In genomic region chr19:39492225-39492624, GRCh38 we compare ENCODE assay signal across 41 cellular contexts. TPM values are rescaled to one million over a fixed set of nuclear protein-coding genes. Genes with fewer than 3 reads are reported as not detected.
"Had no signal": no experiment of that assay in that cellular context is flagged by ENCODE, and none has a peak within 500 bp of the region (broad histone marks: within the 10 kb centered on the region; RNA-seq: fewer than 3 reads in every experiment).

No MANE protein-coding gene starts in this region.

- H3K27ac Mint-ChIP-seq: activated CD4-positive, alpha-beta memory T cell treated with anti-CD3 and anti-CD28 coated beads, Interleukin-2, amount 10 ng/mL, durations not matched to agents 7 days and 5 days; activated CD8-positive, alpha-beta memory T cell treated with anti-CD3 and anti-CD28 coated beads, Interleukin-2, amount 10 ng/mL, durations not matched to agents 7 days and 5 days; activated naive CD8-positive, alpha-beta T cell treated with anti-CD3 and anti-CD28 coated beads, Interleukin-2, amount 10 ng/mL, durations not matched to agents 7 days and 5 days; activated T-cell treated with anti-CD3 and anti-CD28 coated beads, Interleukin-2, amount 50 U/mL, for 72 hours; activated T-helper 17 cell treated with anti-CD3 and anti-CD28 coated beads, Interleukin-2, amount 50 U/mL, for 72 hours; T-cell; T-helper 17 cell had no signal

- H3K27ac ChIP-seq: ascending aorta, cardiac muscle cell, VCaP had no signal

- FAIRE-seq: RCC 7860 had no signal

- H3K4me1 ChIP-seq: ascending aorta had no signal

- H3K9me3 Mint-ChIP-seq: activated CD4-positive, alpha-beta memory T cell treated with anti-CD3 and anti-CD28 coated beads, Interleukin-2, amount 10 ng/mL, durations not matched to agents 7 days and 5 days; activated naive CD4-positive, alpha-beta T cell treated with anti-CD3 and anti-CD28 coated beads, Interleukin-2, amount 50 U/mL, for 24 hours; activated naive CD8-positive, alpha-beta T cell treated with anti-CD3 and anti-CD28 coated beads, Interleukin-2, amount 10 ng/mL, durations not matched to agents 7 days and 5 days; activated T-cell treated with anti-CD3 and anti-CD28 coated beads, Interleukin-2, amount 50 U/mL, for 72 hours; activated T-helper 17 cell treated with anti-CD3 and anti-CD28 coated beads, Interleukin-2, amount 50 U/mL, for 72 hours; central memory CD8-positive, alpha-beta T cell; T-cell had no signal

- H3K27me3 ChIP-seq: ascending aorta, cardiac muscle cell had no signal

- H3K4me3 Mint-ChIP-seq: activated CD4-positive, alpha-beta memory T cell treated with anti-CD3 and anti-CD28 coated beads, Interleukin-2, amount 10 ng/mL, durations not matched to agents 7 days and 5 days; activated CD8-positive, alpha-beta memory T cell treated with anti-CD3 and anti-CD28 coated beads, Interleukin-2, amount 10 ng/mL, durations not matched to agents 7 days and 5 days; activated naive CD4-positive, alpha-beta T cell treated with anti-CD3 and anti-CD28 coated beads, Interleukin-2, amount 50 U/mL, for 24 hours; activated naive CD8-positive, alpha-beta T cell treated with anti-CD3 and anti-CD28 coated beads, Interleukin-2, amount 10 ng/mL, durations not matched to agents 7 days and 5 days; activated T-cell treated with anti-CD3 and anti-CD28 coated beads, Interleukin-2, amount 50 U/mL, for 72 hours; activated T-helper 17 cell treated with anti-CD3 and anti-CD28 coated beads, Interleukin-2, amount 50 U/mL, for 72 hours; central memory CD8-positive, alpha-beta T cell; T-cell; T-helper 17 cell had no signal

- H3K4me1 Mint-ChIP-seq: activated CD4-positive, alpha-beta memory T cell treated with anti-CD3 and anti-CD28 coated beads, Interleukin-2, amount 10 ng/mL, durations not matched to agents 7 days and 5 days; activated CD8-positive, alpha-beta memory T cell treated with anti-CD3 and anti-CD28 coated beads, Interleukin-2, amount 10 ng/mL, durations not matched to agents 7 days and 5 days; activated naive CD4-positive, alpha-beta T cell treated with anti-CD3 and anti-CD28 coated beads, Interleukin-2, amount 50 U/mL, for 24 hours; activated T-helper 17 cell treated with anti-CD3 and anti-CD28 coated beads, Interleukin-2, amount 50 U/mL, for 72 hours; central memory CD8-positive, alpha-beta T cell; T-cell had no signal

- DNase-seq: activated CD4-positive, alpha-beta memory T cell treated with anti-CD3 and anti-CD28 coated beads, Interleukin-2, amount 10 ng/mL, durations not matched to agents 7 days and 5 days; activated CD4-positive, alpha-beta T cell treated with anti-CD3 and anti-CD28 coated beads for 1 hour; activated CD4-positive, alpha-beta T cell treated with anti-CD3 and anti-CD28 coated beads for 48 hours; activated CD4-positive, CD25-positive, alpha-beta regulatory T cell; activated CD8-positive, alpha-beta memory T cell treated with anti-CD3 and anti-CD28 coated beads for 24 hours; activated CD8-positive, alpha-beta memory T cell treated with anti-CD3 and anti-CD28 coated beads, Interleukin-2, amount 10 ng/mL, durations not matched to agents 7 days and 5 days; activated gamma-delta T cell; activated naive CD4-positive, alpha-beta T cell treated with Interleukin-2 at 50 U/mL for 16 hours; activated naive CD8-positive, alpha-beta T cell treated with anti-CD3 and anti-CD28 coated beads, Interleukin-2, amount 10 ng/mL, durations not matched to agents 7 days and 5 days; activated T-cell treated with anti-CD3 and anti-CD28 coated beads, Interleukin-2, amount 50 U/mL, for 1 hour; activated T-cell treated with anti-CD3 and anti-CD28 coated beads, Interleukin-2, amount 50 U/mL, for 72 hours; amygdala; NCI-H1092 treated with DMSO at 0.1 percent for 48 hours; NCI-H1417; NCI-H146; NCI-H187; NCI-H2029 treated with DMSO at 0.1 percent for 48 hours; NCI-H2107; NCI-H2171; NCI-H510A; NCI-H526; NCI-H748 treated with DMSO at 0.1 percent for 48 hours; NK-92 treated with Interleukin-12 subunit alpha and Interleukin-12 subunit beta, amount 100 ng/mL, for 24 hours; PC-3; SIG-M5; T-cell; T-helper 17 cell; T-helper 9 cell had no signal

- H3K9me3 ChIP-seq: ascending aorta had no signal

- H3K27me3 Mint-ChIP-seq: activated naive CD4-positive, alpha-beta T cell treated with anti-CD3 and anti-CD28 coated beads, Interleukin-2, amount 50 U/mL, for 24 hours had no signal

- H3K4me3 ChIP-seq: ascending aorta, cardiac muscle cell had no signal

- ATAC-seq: activated CD8-positive, alpha-beta memory T cell treated with anti-CD3 and anti-CD28 coated beads, Interleukin-2, amount 10 ng/mL, durations not matched to agents 7 days and 5 days; activated T-cell treated with anti-CD3 and anti-CD28 coated beads, Interleukin-2, amount 50 U/mL, for 72 hours; activated T-helper 17 cell treated with anti-CD3 and anti-CD28 coated beads, Interleukin-2, amount 50 U/mL, for 72 hours; PC-3; Right ventricle myocardium inferior; SK-N-SH treated with all-trans-retinoic acid at 6 μM for 48 hours; T-cell; T-helper 17 cell had no signal

RNA-seq across cellular contexts. Expression of gene DLL3, which starts 6.5 kb away (rescaled TPM):
- total RNA-seq: ascending aorta, Right ventricle myocardium inferior, T-helper 17 cell had no signal
- polyA plus RNA-seq: adipose tissue had no signal

RNA-seq across cellular contexts. Expression of gene SELENOV, which starts 22.7 kb away (rescaled TPM):
- total RNA-seq: activated CD4-positive, alpha-beta memory T cell treated with anti-CD3 and anti-CD28 coated beads, Interleukin-2, amount 10 ng/mL, durations not matched to agents 7 days and 5 days; activated CD8-positive, alpha-beta memory T cell treated with anti-CD3 and anti-CD28 coated beads, Interleukin-2, amount 10 ng/mL, durations not matched to agents 7 days and 5 days; activated naive CD8-positive, alpha-beta T cell treated with anti-CD3 and anti-CD28 coated beads, Interleukin-2, amount 10 ng/mL, durations not matched to agents 7 days and 5 days; activated T-cell treated with anti-CD3 and anti-CD28 coated beads, Interleukin-2, amount 50 U/mL, for 72 hours; activated T-helper 17 cell treated with anti-CD3 and anti-CD28 coated beads, Interleukin-2, amount 50 U/mL, for 72 hours; ascending aorta; chondrocyte; M059J; PC-3; Right ventricle myocardium inferior; SK-MEL-5; T-cell; T-helper 17 cell had no signal
- polyA plus RNA-seq: adipose tissue had no signal

RNA-seq across cellular contexts. Expression of gene EID2B, which starts 40.4 kb away (rescaled TPM):
- total RNA-seq: ascending aorta had no signal
